8 cellular contexts compared by ENCODE assay signal in genomic region chr12:67068204-67068731, GRCh38.
DNase-seq lines count a peak whose midpoint lies in the region; ATAC-seq and TF ChIP-seq lines count a peak whose summit lies in the region.

No MANE protein-coding gene starts in this region.

- H3K4me3 ChIP-seq in SK-N-MC = peak overlapping the region; percentile 73
- H3K4me3 ChIP-seq in neural progenitor cell = peak overlapping the region; percentile 99

- peaks cover 48% of the 10 kb centered on the region for H3K79me2 ChIP-seq in neural progenitor cell (ENCODE audit: low read depth)

- H3K36me3 ChIP-seq in SK-N-MC (ENCODE audit: insufficient read depth, low read length) (no peaks in the 10 kb centered on the region), neural progenitor cell (no peaks in the 10 kb centered on the region)

- H3K4me1 Mint-ChIP-seq in endothelial cell (ENCODE audit: unreplicated experiment) = peaks cover 18% of the 10 kb centered on the region
- H3K4me1 Mint-ChIP-seq in neural progenitor cell = peaks cover 35% of the 10 kb centered on the region

- peak overlapping the region; percentile 89 for H2AFZ ChIP-seq in neural progenitor cell (replicated peaks)

- H3K27me3 ChIP-seq in neural progenitor cell = peaks cover 5% of the 10 kb centered on the region

- H3K4me1 ChIP-seq in neural progenitor cell = peaks cover 13% of the 10 kb centered on the region

- H3K27ac ChIP-seq in SK-N-MC (no peak overlapping the region), neural progenitor cell (no peak overlapping the region)

- H3K36me3 Mint-ChIP-seq in endothelial cell (ENCODE audit: low read depth, unreplicated experiment) (no peaks in the 10 kb centered on the region), neural progenitor cell (no peaks in the 10 kb centered on the region)

- H3K4me2 ChIP-seq in neural progenitor cell = peak overlapping the region; percentile 97

- H3K27ac Mint-ChIP-seq in endothelial cell (ENCODE audit: unreplicated experiment) (no peak overlapping the region), neural progenitor cell (peak overlapping the region; percentile 88)

- H3F3A ChIP-seq in neural progenitor cell (ENCODE audit: low read depth) = peaks cover 22% of the 10 kb centered on the region

- H3K27me3 Mint-ChIP-seq in endothelial cell (ENCODE audit: unreplicated experiment) = peaks cover 15% of the 10 kb centered on the region
- H3K27me3 Mint-ChIP-seq in neural progenitor cell (ENCODE audit: insufficient read depth, low read depth) = peaks cover 11% of the 10 kb centered on the region

- H3K9me3 ChIP-seq in SK-N-MC (ENCODE audit: low read depth, low read length) (no peaks in the 10 kb centered on the region), neural progenitor cell (ENCODE audit: low read depth) (no peaks in the 10 kb centered on the region)

- no peak for ATAC-seq in GM19351 (IDR thresholded peaks at IDR 0.05; ENCODE audit: unreplicated experiment)
- no peak for ATAC-seq in GM21786 (IDR thresholded peaks at IDR 0.05; ENCODE audit: unreplicated experiment)

- TF ChIP-seq CTCF in endothelial cell (IDR thresholded peaks at IDR 0.05; ENCODE audit: unreplicated experiment) (no peak), neural progenitor cell (IDR thresholded peaks at IDR 0.05) (peak; percentile 51)

- H3K9me3 Mint-ChIP-seq in endothelial cell (ENCODE audit: unreplicated experiment) (no peaks in the 10 kb centered on the region), neural progenitor cell (no peaks in the 10 kb centered on the region)

- H3K9ac ChIP-seq in SK-N-MC (ENCODE audit: insufficient read length) = no peak overlapping the region
- peak overlapping the region; percentile 12 for H3K9ac ChIP-seq in neural progenitor cell

- peaks cover 24% of the 10 kb centered on the region for H4K20me1 ChIP-seq in neural progenitor cell (ENCODE audit: low read depth)

- H3K4me3 Mint-ChIP-seq in endothelial cell (ENCODE audit: unreplicated experiment) = peak overlapping the region; percentile 93
- peak overlapping the region; percentile 97 for H3K4me3 Mint-ChIP-seq in neural progenitor cell

- DNase-seq in NCI-H2107 treated with DMSO at 0.1 percent for 48 hours (lab: John Stamatoyannopoulos, UW; ENCODE audit: unreplicated experiment) (peak; percentile 50), NCI-H2107 (lab: John Stamatoyannopoulos, UW) (no peak), SK-N-MC (ENCODE audit: low read depth, low spot score) (no peak), endothelial cell (ENCODE audit: low spot score) (peak; percentile 19), neural progenitor cell (ENCODE audit: low spot score) (peak; percentile 74), glomerular visceral epithelial cell (ENCODE audit: extremely low spot score) (no peak)

Comparison
In these comparisons a context has a peak if more than half of its experiments do, and no peak if none do; other contexts are left out.
1. DNase-seq: peak in NCI-H2107 treated with DMSO at 0.1 percent for 48 hours (single experiment), endothelial cell (single experiment) and neural progenitor cell (single experiment); none in NCI-H2107 (single experiment), SK-N-MC (single experiment) and glomerular visceral epithelial cell (single experiment).